Comparison of ENCODE assay signal across 8 cellular contexts in the genomic region with DNA sequence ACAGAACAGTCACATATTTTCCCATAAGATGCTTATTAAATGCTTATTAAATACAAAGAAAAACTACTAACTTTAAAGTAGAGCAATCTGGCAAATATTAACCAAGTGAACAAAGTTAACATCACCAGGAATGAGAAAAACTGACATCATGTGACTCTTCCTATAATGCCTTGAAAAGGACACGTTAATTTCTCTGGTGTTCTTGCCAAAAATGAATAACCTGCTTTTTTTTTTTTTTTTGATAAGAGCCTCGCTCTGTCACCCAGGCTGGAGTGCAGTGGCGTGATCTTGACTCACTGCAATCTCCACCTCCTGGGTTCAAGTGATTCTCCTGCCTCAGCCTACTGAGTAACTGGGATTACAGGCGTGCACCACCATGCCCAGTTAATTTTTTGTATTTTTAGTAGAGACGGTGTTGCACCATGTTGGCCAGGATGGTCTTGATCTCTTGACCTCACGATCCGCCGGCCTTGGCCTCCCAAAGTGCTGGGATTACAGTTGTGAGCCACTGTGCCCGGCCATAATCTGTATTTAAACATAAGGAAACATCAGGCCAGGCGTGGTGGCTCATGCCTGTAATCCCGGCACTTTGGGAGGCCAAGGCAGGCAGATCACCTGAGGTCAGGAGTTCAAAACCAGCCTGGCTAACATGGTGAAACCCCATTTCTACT. TPM values are rescaled to one million over a fixed set of nuclear protein-coding genes. Genes with fewer than 3 reads are reported as not detected.
A peak's percentile ranks its signal among the peaks of the same experiment; 100 is the strongest.
DNase-seq lines count a peak whose midpoint lies in the region; ATAC-seq and TF ChIP-seq lines count a peak whose summit lies in the region.
"Not testable (repeated sequence)": the region's sequence is repeated elsewhere in the genome, so short reads cannot be mapped to it uniquely, and the experiment has no call there.
"Had no signal": no experiment of that assay in that cellular context is flagged by ENCODE, and none has a peak within 500 bp of the region (broad histone marks: within the 10 kb centered on the region; RNA-seq: fewer than 3 reads in every experiment).

No MANE protein-coding gene starts in this region.

- intact Hi-C loops in colonic mucosa (cut with DNase I); right lobe of liver (cut with DNase I): not testable (repeated sequence)

- H3K4me1 Mint-ChIP-seq in osteocyte (ENCODE audit: unreplicated experiment), result peaks cover 31% of the 10 kb centered on the region

- TF ChIP-seq CTCF in VCaP (conservative IDR thresholded peaks at IDR 0.05); colonic mucosa (IDR thresholded peaks at IDR 0.05); gastroesophageal sphincter (IDR thresholded peaks at IDR 0.05); right lobe of liver (IDR thresholded peaks at IDR 0.05); osteocyte (IDR thresholded peaks at IDR 0.05): not testable (repeated sequence)

- not testable (repeated sequence) for H3K27me3 ChIP-seq in colonic mucosa; gastroesophageal sphincter; right lobe of liver; stomach smooth muscle (ENCODE audit: control insufficient read depth in 1 of 2, insufficient read depth in 2 of 2, low read length in 2 of 2)

- H3K4me3 ChIP-seq in colonic mucosa; gastroesophageal sphincter; right lobe of liver; stomach smooth muscle (ENCODE audit: low read length in 2 of 2): not testable (repeated sequence)

- not testable (repeated sequence) for H3K9me3 ChIP-seq in colonic mucosa; gastroesophageal sphincter; right lobe of liver; stomach smooth muscle (ENCODE audit: control insufficient read depth in 2 of 2, low read length in 2 of 2)

- H3K27me3 Mint-ChIP-seq in osteocyte (ENCODE audit: unreplicated experiment), result not testable (repeated sequence)

- peak overlapping the region; percentile 86 for H3K27ac Mint-ChIP-seq in osteocyte (ENCODE audit: unreplicated experiment)

- peak overlapping the region; percentile 95 for H3K27ac ChIP-seq in VCaP
- peak overlapping the region; percentile 55 for H3K27ac ChIP-seq in colonic mucosa
- peak overlapping the region; percentile 24 to 75 (median 68) for H3K27ac ChIP-seq in gastroesophageal sphincter
- peak overlapping the region; percentile 53 to 72 (median 57) for H3K27ac ChIP-seq in right lobe of liver
- H3K27ac ChIP-seq in stomach smooth muscle (ENCODE audit: low read length), result peak overlapping the region; percentile 58

- H3K36me3 ChIP-seq in colonic mucosa; gastroesophageal sphincter; right lobe of liver; stomach smooth muscle (ENCODE audit: control insufficient read depth in 2 of 2, insufficient read depth in 2 of 2, low read length in 2 of 2): not testable (repeated sequence)

- peak; percentile 33 for DNase-seq in HCEC 1CT
- DNase-seq in colonic mucosa; osteocyte (ENCODE audit: extremely low spot score, unreplicated experiment): not testable (repeated sequence)
- DNase-seq in right lobe of liver, result peak in 1 of 3 donors; percentile 44

- not testable (repeated sequence) for H3K9ac ChIP-seq in colonic mucosa (ENCODE audit: low read depth in 2 of 2, low read length in 2 of 2); stomach smooth muscle (ENCODE audit: low read length in 2 of 2)

- WGBS in gastroesophageal sphincter (ENCODE audit: low coverage in 1 of 2), 2 donors, result 17 to 45% methylated on average over 1 to 3 of the region's 11 CpGs
- WGBS in right lobe of liver (ENCODE audit: insufficient coverage, low coverage, low lambda C conversion rate, missing lambda C conversion rate), result 21% methylated on average over 11 of the region's 11 CpGs

- TF ChIP-seq POLR2A in gastroesophageal sphincter (IDR thresholded peaks at IDR 0.05); right lobe of liver (IDR thresholded peaks at IDR 0.05): not testable (repeated sequence)

- H3K36me3 Mint-ChIP-seq in osteocyte (ENCODE audit: unreplicated experiment), result not testable (repeated sequence)

- ATAC-seq in gastroesophageal sphincter, result not testable (repeated sequence)
- peak in 1 of 4 donors; percentile 1 for ATAC-seq in right lobe of liver

- H3K9me3 Mint-ChIP-seq in osteocyte (ENCODE audit: unreplicated experiment), result not testable (repeated sequence)

- TF ChIP-seq EP300 in gastroesophageal sphincter (IDR thresholded peaks at IDR 0.05), result not testable (repeated sequence)

- H3K4me1 ChIP-seq in colonic mucosa, result not testable (repeated sequence)
- H3K4me1 ChIP-seq in gastroesophageal sphincter, result peaks cover 0 to 57% (median 10%) of the 10 kb centered on the region in 3 donors
- H3K4me1 ChIP-seq in right lobe of liver, result peaks cover 0 to 37% (median 14%) of the 10 kb centered on the region in 4 donors
- peaks cover 27% of the 10 kb centered on the region for H3K4me1 ChIP-seq in stomach smooth muscle (ENCODE audit: control insufficient read depth, insufficient read depth, low read length)

- H3K4me3 Mint-ChIP-seq in osteocyte (ENCODE audit: unreplicated experiment), result not testable (repeated sequence)

RNA-seq across cellular contexts. Expression of gene PSPH, which starts 3.7 kb away (rescaled TPM):
- 10 to 100 TPM in 1 of 2 donors, 1 to 10 TPM in 1; 7.5 to 23.4 TPM for total RNA-seq in colonic mucosa
- total RNA-seq in gastroesophageal sphincter, result 10 to 100 TPM in 1 of 4 donors, 1 to 10 TPM in 3; 6.9 to 13.5 (median 8.6) TPM
- 10 to 100 TPM in 3 of 6 experiments, 1 to 10 TPM in 3; 5.3 to 32.2 (median 9.7) TPM for total RNA-seq in right lobe of liver
- 31.0 and 33.6 TPM in 2 replicates for total RNA-seq in osteocyte

RNA-seq across cellular contexts. Expression of gene CCT6A, which starts 4.0 kb away (rescaled TPM):
- total RNA-seq in colonic mucosa (100 to 1,000 TPM in 1 of 2 donors, 10 to 100 TPM in 1; 77.8 to 146 TPM), gastroesophageal sphincter (100 to 1,000 TPM in 2 of 4 donors, 10 to 100 TPM in 2; 88.3 to 138 (median 116) TPM), right lobe of liver (10 to 100 TPM; 24.5 to 88.7 (median 45.6) TPM), osteocyte (107 and 109 TPM in 2 replicates)

RNA-seq across cellular contexts. Expression of gene SUMF2, which starts 16.5 kb away (rescaled TPM):
- 100 to 1,000 TPM in 1 of 2 donors, 10 to 100 TPM in 1; 90.7 to 103 TPM for total RNA-seq in colonic mucosa
- 100 to 1,000 TPM in 1 of 4 donors, 10 to 100 TPM in 3; 84.2 to 117 (median 88.6) TPM for total RNA-seq in gastroesophageal sphincter
- total RNA-seq in right lobe of liver, result 10 to 100 TPM; 76.9 to 92.4 (median 86.5) TPM
- 202 and 208 TPM in 2 replicates for total RNA-seq in osteocyte

RNA-seq across cellular contexts. Expression of gene PHKG1, which starts 45.2 kb away (rescaled TPM):
- 1 to 10 TPM; 1.1 to 1.7 TPM for total RNA-seq in colonic mucosa
- 1 to 10 TPM in 2 of 4 donors, not detected in 2; 1.9 to 2.1 TPM for total RNA-seq in gastroesophageal sphincter
- 1 to 10 TPM in 1 of 6 experiments, under 1 TPM in 4, not detected in 1; 0.12 to 1.6 (median 0.20) TPM for total RNA-seq in right lobe of liver
- total RNA-seq in osteocyte, result 0.99 and 1.1 TPM in 2 replicates
- total RNA-seq: vagina had no signal

RNA-seq across cellular contexts. Expression of gene CHCHD2, which starts 58.7 kb away (rescaled TPM):
- 100 to 1,000 TPM; 338 to 580 TPM for total RNA-seq in colonic mucosa
- 100 to 1,000 TPM; 221 to 414 (median 339) TPM for total RNA-seq in gastroesophageal sphincter
- total RNA-seq in right lobe of liver, result 100 to 1,000 TPM; 148 to 277 (median 174) TPM
- 228 and 237 TPM in 2 replicates for total RNA-seq in osteocyte
